In genomic region chr4:128670434-128670999, GRCh38 we compare ENCODE assay signal across 23 cellular contexts.
DNase-seq lines count a peak whose midpoint lies in the region; ATAC-seq and TF ChIP-seq lines count a peak whose summit lies in the region.
"Had no signal": no experiment of that assay in that cellular context is flagged by ENCODE, and none has a peak within 500 bp of the region (broad histone marks: within the 10 kb centered on the region; RNA-seq: fewer than 3 reads in every experiment).

No MANE protein-coding gene starts in this region.

- H3K9me2 ChIP-seq in GM23338 (ENCODE audit: insufficient read depth) = no peaks in the 10 kb centered on the region

- H3K27me3 Mint-ChIP-seq in activated T-cell treated with anti-CD3 and anti-CD28 coated beads, Interleukin-2, amount 50 U/mL, for 72 hours (ENCODE audit: low read depth) = no peaks in the 10 kb centered on the region
- no peaks in the 10 kb centered on the region for H3K27me3 Mint-ChIP-seq in activated T-cell treated with anti-CD3 and anti-CD28 coated beads, Interleukin-2, amount 50 U/mL, for 4 hours (ENCODE audit: low read depth)
- H3K27me3 Mint-ChIP-seq in GM23338 (ENCODE audit: insufficient read depth, low read depth, poor library complexity) = peaks cover 2% of the 10 kb centered on the region
- H3K27me3 Mint-ChIP-seq: CD4-positive, CD25-positive, alpha-beta regulatory T cell; IgD-negative memory B cell had no signal

- H3K4me3 ChIP-seq in GM23338 (no peak overlapping the region), choroid plexus epithelial cell (ENCODE audit: low read depth, low read length) (no peak overlapping the region), H7 (ENCODE audit: insufficient read depth, low read depth, low read length) (no peak overlapping the region)
- H3K4me3 ChIP-seq: BLaER1 had no signal

- H3K4me2 ChIP-seq in GM23338 = no peak overlapping the region
- H3K4me2 ChIP-seq: BLaER1 had no signal

- H3K9me3 Mint-ChIP-seq in activated T-cell treated with anti-CD3 and anti-CD28 coated beads, Interleukin-2, amount 50 U/mL, for 72 hours = peaks cover 0 to 1% of the 10 kb centered on the region in 2 donors
- H3K9me3 Mint-ChIP-seq in activated T-cell treated with anti-CD3 and anti-CD28 coated beads, Interleukin-2, amount 50 U/mL, for 4 hours = no peaks in the 10 kb centered on the region
- peaks cover 39% of the 10 kb centered on the region for H3K9me3 Mint-ChIP-seq in GM23338
- H3K9me3 Mint-ChIP-seq in stimulated activated effector memory CD8-positive, alpha-beta T cell treated with anti-CD3 and anti-CD28 coated beads, Interleukin-12 subunit alpha, Interleukin-12 subunit beta, amount 100 ng/mL, for 72 hours = no peaks in the 10 kb centered on the region

- H3K4me3 Mint-ChIP-seq in activated T-cell treated with anti-CD3 and anti-CD28 coated beads, Interleukin-2, amount 50 U/mL, for 72 hours = no peak overlapping the region
- no peak overlapping the region for H3K4me3 Mint-ChIP-seq in activated T-cell treated with anti-CD3 and anti-CD28 coated beads, Interleukin-2, amount 50 U/mL, for 4 hours
- H3K4me3 Mint-ChIP-seq in GM23338 = no peak overlapping the region
- no peak overlapping the region for H3K4me3 Mint-ChIP-seq in stimulated activated effector memory CD8-positive, alpha-beta T cell treated with anti-CD3 and anti-CD28 coated beads, Interleukin-12 subunit alpha, Interleukin-12 subunit beta, amount 100 ng/mL, for 72 hours
- H3K4me3 Mint-ChIP-seq: CD4-positive, CD25-positive, alpha-beta regulatory T cell; IgD-negative memory B cell had no signal

- no peak overlapping the region for H3K27ac Mint-ChIP-seq in activated T-cell treated with anti-CD3 and anti-CD28 coated beads, Interleukin-2, amount 50 U/mL, for 72 hours
- H3K27ac Mint-ChIP-seq in GM23338 = 0 out of 2 replicates have a peak overlapping the region, but pooled peaks have one; percentile 28
- no peak overlapping the region for H3K27ac Mint-ChIP-seq in stimulated activated effector memory CD8-positive, alpha-beta T cell treated with anti-CD3 and anti-CD28 coated beads, Interleukin-12 subunit alpha, Interleukin-12 subunit beta, amount 100 ng/mL, for 72 hours
- H3K27ac Mint-ChIP-seq: IgD-negative memory B cell had no signal

- ATAC-seq in activated T-cell treated with anti-CD3 and anti-CD28 coated beads, Interleukin-2, amount 50 U/mL, for 72 hours (replicated peaks in 1 of 2) = peak; percentile 58 to 84
- no peak for ATAC-seq in activated T-cell treated with anti-CD3 and anti-CD28 coated beads, Interleukin-2, amount 50 U/mL, for 4 hours
- ATAC-seq in GM23338 = no peak
- peak; percentile 63 for ATAC-seq in stimulated activated effector memory CD8-positive, alpha-beta T cell treated with anti-CD3 and anti-CD28 coated beads, Interleukin-12 subunit alpha, Interleukin-12 subunit beta, amount 100 ng/mL, for 72 hours
- no peak for ATAC-seq in GM21717 (IDR thresholded peaks at IDR 0.05; ENCODE audit: unreplicated experiment)
- ATAC-seq: Panc1 had no signal

- H3K27me3 ChIP-seq in GM23338 (ENCODE audit: insufficient read depth) = no peaks in the 10 kb centered on the region
- H3K27me3 ChIP-seq in H7 (ENCODE audit: control insufficient read depth, insufficient read depth, low read length) = no peaks in the 10 kb centered on the region
- H3K27me3 ChIP-seq: BLaER1 had no signal

- peak overlapping the region; percentile 1; the same call in 1 of the 2 replicates for H2AFZ ChIP-seq in GM23338

- peaks cover 17% of the 10 kb centered on the region for H3K4me1 ChIP-seq in GM23338 (ENCODE audit: insufficient read depth)

- no peak for DNase-seq in activated T-cell treated with anti-CD3 and anti-CD28 coated beads, Interleukin-2, amount 50 U/mL, for 72 hours
- DNase-seq in activated T-cell treated with anti-CD3 and anti-CD28 coated beads, Interleukin-2, amount 50 U/mL, for 4 hours = no peak
- DNase-seq in GM23338 (ENCODE audit: low spot score) (no peak), choroid plexus epithelial cell (ENCODE audit: low read depth) (peak; percentile 22), H7 (no peak)
- DNase-seq in stimulated activated effector memory CD8-positive, alpha-beta T cell treated with anti-CD3 and anti-CD28 coated beads, Interleukin-12 subunit alpha, Interleukin-12 subunit beta, amount 100 ng/mL, for 72 hours (ENCODE audit: low spot score in 2 of 2) = no peak
- DNase-seq: CD4-positive, CD25-positive, alpha-beta regulatory T cell; DMS153; DND-41; NCI-H1092; NCI-H1417 treated with DMSO at 0.1 percent for 48 hours; NCI-H1694 treated with DMSO at 0.1 percent for 48 hours; NCI-H2081 treated with DMSO at 0.1 percent for 48 hours; NCI-H2171; NCI-H226; NCI-H510A; NCI-H69; SHP77 treated with DMSO at 0.1 percent for 48 hours had no signal

- no peaks in the 10 kb centered on the region for H4K20me1 ChIP-seq in GM23338 (replicated peaks; ENCODE audit: insufficient read depth)
- H4K20me1 ChIP-seq: BLaER1 had no signal

- no peaks in the 10 kb centered on the region for H3K36me3 Mint-ChIP-seq in activated T-cell treated with anti-CD3 and anti-CD28 coated beads, Interleukin-2, amount 50 U/mL, for 72 hours (ENCODE audit: insufficient read depth in 2 of 2)
- H3K36me3 Mint-ChIP-seq in activated T-cell treated with anti-CD3 and anti-CD28 coated beads, Interleukin-2, amount 50 U/mL, for 4 hours (ENCODE audit: insufficient read depth) = no peaks in the 10 kb centered on the region
- peaks cover 35% of the 10 kb centered on the region for H3K36me3 Mint-ChIP-seq in GM23338 (ENCODE audit: low read depth)
- H3K36me3 Mint-ChIP-seq in stimulated activated effector memory CD8-positive, alpha-beta T cell treated with anti-CD3 and anti-CD28 coated beads, Interleukin-12 subunit alpha, Interleukin-12 subunit beta, amount 100 ng/mL, for 72 hours = no peaks in the 10 kb centered on the region
- H3K36me3 Mint-ChIP-seq: CD4-positive, CD25-positive, alpha-beta regulatory T cell; IgD-negative memory B cell had no signal

- H3K79me2 ChIP-seq in GM23338 (replicated peaks; ENCODE audit: insufficient read depth) = no peaks in the 10 kb centered on the region

- TF ChIP-seq CTCF in GM23338 (conservative IDR thresholded peaks at IDR 0.05; ENCODE audit: low read depth in 2 of 2) (no peak), choroid plexus epithelial cell (conservative IDR thresholded peaks at IDR 0.05; ENCODE audit: low read depth, low read length) (no peak)

- H3K36me3 ChIP-seq in GM23338 (ENCODE audit: insufficient read depth) = peaks cover 3% of the 10 kb centered on the region; the same call in 1 of the 2 replicates
- H3K36me3 ChIP-seq in H7 (replicated peaks; ENCODE audit: control insufficient read depth, insufficient read depth, low read length) = no peaks in the 10 kb centered on the region; the same call in 1 of the 2 replicates
- H3K36me3 ChIP-seq: BLaER1 had no signal

- peaks cover 4% of the 10 kb centered on the region for H3K4me1 Mint-ChIP-seq in activated T-cell treated with anti-CD3 and anti-CD28 coated beads, Interleukin-2, amount 50 U/mL, for 72 hours (ENCODE audit: low read depth)
- H3K4me1 Mint-ChIP-seq in activated T-cell treated with anti-CD3 and anti-CD28 coated beads, Interleukin-2, amount 50 U/mL, for 4 hours (ENCODE audit: low read depth) = peaks cover 2% of the 10 kb centered on the region
- peaks cover 18% of the 10 kb centered on the region for H3K4me1 Mint-ChIP-seq in GM23338
- H3K4me1 Mint-ChIP-seq in stimulated activated effector memory CD8-positive, alpha-beta T cell treated with anti-CD3 and anti-CD28 coated beads, Interleukin-12 subunit alpha, Interleukin-12 subunit beta, amount 100 ng/mL, for 72 hours = no peaks in the 10 kb centered on the region
- H3K4me1 Mint-ChIP-seq: CD4-positive, CD25-positive, alpha-beta regulatory T cell had no signal

- H3K27ac ChIP-seq in GM23338 (ENCODE audit: low read depth) = no peak overlapping the region
- H3K27ac ChIP-seq: BLaER1, RWPE1 had no signal

- H3F3A ChIP-seq in GM23338 (replicated peaks; ENCODE audit: low read depth) = no peaks in the 10 kb centered on the region

TF ChIP-seq in GM23338, 12 proteins besides CTCF, POLR2A, EP300 and RAD21 (continues in another document):
- TF ChIP-seq STAT1 (IDR thresholded peaks at IDR 0.05; ENCODE audit: unreplicated experiment) (no peak), JUNB (IDR thresholded peaks at IDR 0.05; ENCODE audit: unreplicated experiment) (no peak), EZH2 (IDR thresholded peaks at IDR 0.05; ENCODE audit: low read depth, unreplicated experiment) (no peak), ZNF331 (CRISPR knock-in tag; IDR thresholded peaks at IDR 0.05; ENCODE audit: low read depth) (no peak), CREB1 (CRISPR knock-in tag; IDR thresholded peaks at IDR 0.05; ENCODE audit: low read depth) (no peak), POLR2AphosphoS5 (IDR thresholded peaks at IDR 0.05; ENCODE audit: low read depth) (no peak), EZH2phosphoT487 (IDR thresholded peaks at IDR 0.05; ENCODE audit: unreplicated experiment) (no peak)
- TF ChIP-seq, protein P1, sequence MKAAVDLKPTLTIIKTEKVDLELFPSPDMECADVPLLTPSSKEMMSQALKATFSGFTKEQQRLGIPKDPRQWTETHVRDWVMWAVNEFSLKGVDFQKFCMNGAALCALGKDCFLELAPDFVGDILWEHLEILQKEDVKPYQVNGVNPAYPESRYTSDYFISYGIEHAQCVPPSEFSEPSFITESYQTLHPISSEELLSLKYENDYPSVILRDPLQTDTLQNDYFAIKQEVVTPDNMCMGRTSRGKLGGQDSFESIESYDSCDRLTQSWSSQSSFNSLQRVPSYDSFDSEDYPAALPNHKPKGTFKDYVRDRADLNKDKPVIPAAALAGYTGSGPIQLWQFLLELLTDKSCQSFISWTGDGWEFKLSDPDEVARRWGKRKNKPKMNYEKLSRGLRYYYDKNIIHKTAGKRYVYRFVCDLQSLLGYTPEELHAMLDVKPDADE (IDR thresholded peaks at IDR 0.05) = no peak

Comparison
In these comparisons a context has a peak if more than half of its experiments do, and no peak if none do; other contexts are left out.
1. ATAC-seq: peak in activated T-cell treated with anti-CD3 and anti-CD28 coated beads, Interleukin-2, amount 50 U/mL, for 72 hours (2 of 2) and stimulated activated effector memory CD8-positive, alpha-beta T cell treated with anti-CD3 and anti-CD28 coated beads, Interleukin-12 subunit alpha, Interleukin-12 subunit beta, amount 100 ng/mL, for 72 hours (single experiment); none in activated T-cell treated with anti-CD3 and anti-CD28 coated beads, Interleukin-2, amount 50 U/mL, for 4 hours (0 of 2), GM23338 (single experiment) and GM21717 (single experiment).